Comparison of ENCODE assay signal across 1 cellular context in genomic region chr2:26982102-26982742, GRCh38.
TF ChIP-seq lines count a peak whose summit lies in the region.

No MANE protein-coding gene starts in this region.

TF ChIP-seq in HepG2, 621 proteins besides CTCF, POLR2A, EP300 and RAD21 (continues in another document):
- TF ChIP-seq MAFF (IDR thresholded peaks at IDR 0.05; ENCODE audit: low read depth, low read length): no peak
- TF ChIP-seq SMAD3 (CRISPR knock-in tag; IDR thresholded peaks at IDR 0.05): no peak
- TF ChIP-seq ZSCAN29 (CRISPR knock-in tag; conservative IDR thresholded peaks at IDR 0.05): no peak
- TF ChIP-seq RARA (CRISPR knock-in tag; IDR thresholded peaks at IDR 0.05): no peak
- peak; percentile 97 for TF ChIP-seq ELF3 (CRISPR knock-in tag; IDR thresholded peaks at IDR 0.05)
- no peak for TF ChIP-seq KAT7 (CRISPR knock-in tag; IDR thresholded peaks at IDR 0.05; ENCODE audit: borderline replicate concordance)
- no peak for TF ChIP-seq ZNF549 (CRISPR knock-in tag; IDR thresholded peaks at IDR 0.05)
- TF ChIP-seq XRCC5 (optimal IDR thresholded peaks at IDR 0.05; ENCODE audit: low read length): peak; percentile 53
- no peak for TF ChIP-seq ZNF878 (CRISPR knock-in tag; IDR thresholded peaks at IDR 0.05)
- no peak for TF ChIP-seq ZNF552 (CRISPR knock-in tag; IDR thresholded peaks at IDR 0.05; ENCODE audit: borderline replicate concordance)
- TF ChIP-seq, protein P1, sequence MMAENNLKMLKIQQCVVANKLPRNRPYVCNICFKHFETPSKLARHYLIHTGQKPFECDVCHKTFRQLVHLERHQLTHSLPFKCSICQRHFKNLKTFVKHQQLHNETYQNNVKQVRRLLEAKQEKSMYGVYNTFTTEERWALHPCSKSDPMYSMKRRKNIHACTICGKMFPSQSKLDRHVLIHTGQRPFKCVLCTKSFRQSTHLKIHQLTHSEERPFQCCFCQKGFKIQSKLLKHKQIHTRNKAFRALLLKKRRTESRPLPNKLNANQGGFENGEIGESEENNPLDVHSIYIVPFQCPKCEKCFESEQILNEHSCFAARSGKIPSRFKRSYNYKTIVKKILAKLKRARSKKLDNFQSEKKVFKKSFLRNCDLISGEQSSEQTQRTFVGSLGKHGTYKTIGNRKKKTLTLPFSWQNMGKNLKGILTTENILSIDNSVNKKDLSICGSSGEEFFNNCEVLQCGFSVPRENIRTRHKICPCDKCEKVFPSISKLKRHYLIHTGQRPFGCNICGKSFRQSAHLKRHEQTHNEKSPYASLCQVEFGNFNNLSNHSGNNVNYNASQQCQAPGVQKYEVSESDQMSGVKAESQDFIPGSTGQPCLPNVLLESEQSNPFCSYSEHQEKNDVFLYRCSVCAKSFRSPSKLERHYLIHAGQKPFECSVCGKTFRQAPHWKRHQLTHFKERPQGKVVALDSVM (CRISPR knock-in tag; IDR thresholded peaks at IDR 0.05): no peak
- 0 out of 2 replicates have a peak, but pooled peaks have one; percentile 24 for TF ChIP-seq HOMEZ (CRISPR knock-in tag; IDR thresholded peaks at IDR 0.05; ENCODE audit: low read depth)
- no peak for TF ChIP-seq AKAP8 (CRISPR knock-in tag; IDR thresholded peaks at IDR 0.05)
- TF ChIP-seq NRL (CRISPR knock-in tag; IDR thresholded peaks at IDR 0.05; ENCODE audit: borderline replicate concordance): no peak
- no peak for TF ChIP-seq HNF4G (IDR thresholded peaks at IDR 0.05; ENCODE audit: borderline replicate concordance, low read depth, low read length)
- no peak for TF ChIP-seq HNF4G (CRISPR knock-in tag; IDR thresholded peaks at IDR 0.05; ENCODE audit: borderline replicate concordance, low read depth)
- TF ChIP-seq DNMT1 (CRISPR knock-in tag; IDR thresholded peaks at IDR 0.05): no peak
- no peak for TF ChIP-seq ZNF629 (CRISPR knock-in tag; conservative IDR thresholded peaks at IDR 0.05)
- TF ChIP-seq MXD3 (CRISPR knock-in tag; IDR thresholded peaks at IDR 0.05): no peak
- no peak for TF ChIP-seq CEBPB (IDR thresholded peaks at IDR 0.05; ENCODE audit: borderline replicate concordance, low read depth, low read length)
- TF ChIP-seq SNAPC4 (CRISPR knock-in tag; IDR thresholded peaks at IDR 0.05): no peak
- TF ChIP-seq FOXK2 (IDR thresholded peaks at IDR 0.05): no peak
- no peak for TF ChIP-seq PRDM4 (CRISPR knock-in tag; IDR thresholded peaks at IDR 0.05; ENCODE audit: borderline replicate concordance)
- no peak for TF ChIP-seq MBNL3 (CRISPR knock-in tag; conservative IDR thresholded peaks at IDR 0.05)
- TF ChIP-seq NFKBIZ (CRISPR knock-in tag; IDR thresholded peaks at IDR 0.05): no peak
- TF ChIP-seq, protein P2, sequence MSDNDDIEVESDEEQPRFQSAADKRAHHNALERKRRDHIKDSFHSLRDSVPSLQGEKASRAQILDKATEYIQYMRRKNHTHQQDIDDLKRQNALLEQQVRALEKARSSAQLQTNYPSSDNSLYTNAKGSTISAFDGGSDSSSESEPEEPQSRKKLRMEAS (IDR thresholded peaks at IDR 0.05): no peak
- TF ChIP-seq TSC22D2 (CRISPR knock-in tag; IDR thresholded peaks at IDR 0.05; ENCODE audit: borderline replicate concordance): no peak
- no peak for TF ChIP-seq ZNF530 (CRISPR knock-in tag; IDR thresholded peaks at IDR 0.05; ENCODE audit: low read depth)
- peak; percentile 48; the same call in 1 of the 2 replicates for TF ChIP-seq MXD4 (CRISPR knock-in tag; IDR thresholded peaks at IDR 0.05)
- no peak for TF ChIP-seq PAXIP1 (CRISPR knock-in tag; conservative IDR thresholded peaks at IDR 0.05)
- no peak for TF ChIP-seq ZFP37 (CRISPR knock-in tag; IDR thresholded peaks at IDR 0.05; ENCODE audit: borderline replicate concordance)
- TF ChIP-seq CHD4 (IDR thresholded peaks at IDR 0.05; ENCODE audit: borderline replicate concordance, low read length): no peak
- TF ChIP-seq FOXP1 (IDR thresholded peaks at IDR 0.05): 0 out of 2 replicates have a peak, but pooled peaks have one; percentile 8
- peak; percentile 69 for TF ChIP-seq FOXP1 (CRISPR knock-in tag; IDR thresholded peaks at IDR 0.05)
- no peak for TF ChIP-seq FOXO1 (CRISPR knock-in tag; IDR thresholded peaks at IDR 0.05)
- no peak for TF ChIP-seq TCF12 (IDR thresholded peaks at IDR 0.05)
- no peak for TF ChIP-seq TCF12 (CRISPR knock-in tag; IDR thresholded peaks at IDR 0.05)
- no peak for TF ChIP-seq BRCA1 (CRISPR knock-in tag; IDR thresholded peaks at IDR 0.05)
- TF ChIP-seq GATAD2A (CRISPR knock-in tag; IDR thresholded peaks at IDR 0.05): peak; percentile 52
- no peak for TF ChIP-seq HNF4A (CRISPR knock-in tag; IDR thresholded peaks at IDR 0.05)
- no peak for TF ChIP-seq FOXP4 (CRISPR knock-in tag; IDR thresholded peaks at IDR 0.05)
- 0 out of 2 replicates have a peak, but pooled peaks have one; percentile 23 for TF ChIP-seq PATZ1 (CRISPR knock-in tag; IDR thresholded peaks at IDR 0.05)
- TF ChIP-seq, protein P3, sequence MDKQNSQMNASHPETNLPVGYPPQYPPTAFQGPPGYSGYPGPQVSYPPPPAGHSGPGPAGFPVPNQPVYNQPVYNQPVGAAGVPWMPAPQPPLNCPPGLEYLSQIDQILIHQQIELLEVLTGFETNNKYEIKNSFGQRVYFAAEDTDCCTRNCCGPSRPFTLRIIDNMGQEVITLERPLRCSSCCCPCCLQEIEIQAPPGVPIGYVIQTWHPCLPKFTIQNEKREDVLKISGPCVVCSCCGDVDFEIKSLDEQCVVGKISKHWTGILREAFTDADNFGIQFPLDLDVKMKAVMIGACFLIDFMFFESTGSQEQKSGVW (CRISPR knock-in tag; IDR thresholded peaks at IDR 0.05; ENCODE audit: borderline replicate concordance): no peak
- no peak for TF ChIP-seq ZNF12 (CRISPR knock-in tag; IDR thresholded peaks at IDR 0.05)
- no peak for TF ChIP-seq SNAPC5 (CRISPR knock-in tag; IDR thresholded peaks at IDR 0.05; ENCODE audit: borderline replicate concordance)
- TF ChIP-seq ZNF264 (CRISPR knock-in tag; IDR thresholded peaks at IDR 0.05): no peak
